Comparison of ENCODE assay signal across 1 cellular context in genomic region chr6:119312875-119313338, GRCh38.
TF ChIP-seq lines count a peak whose summit lies in the region.

No MANE protein-coding gene starts in this region.

TF ChIP-seq in GM23338, 12 proteins besides CTCF, POLR2A, EP300 and RAD21 (continued from another document):
- TF ChIP-seq ETS1 (IDR thresholded peaks at IDR 0.05), result no peak
- TF ChIP-seq EZH2 (IDR thresholded peaks at IDR 0.05; ENCODE audit: low read depth, unreplicated experiment), result no peak
- TF ChIP-seq, protein P1, sequence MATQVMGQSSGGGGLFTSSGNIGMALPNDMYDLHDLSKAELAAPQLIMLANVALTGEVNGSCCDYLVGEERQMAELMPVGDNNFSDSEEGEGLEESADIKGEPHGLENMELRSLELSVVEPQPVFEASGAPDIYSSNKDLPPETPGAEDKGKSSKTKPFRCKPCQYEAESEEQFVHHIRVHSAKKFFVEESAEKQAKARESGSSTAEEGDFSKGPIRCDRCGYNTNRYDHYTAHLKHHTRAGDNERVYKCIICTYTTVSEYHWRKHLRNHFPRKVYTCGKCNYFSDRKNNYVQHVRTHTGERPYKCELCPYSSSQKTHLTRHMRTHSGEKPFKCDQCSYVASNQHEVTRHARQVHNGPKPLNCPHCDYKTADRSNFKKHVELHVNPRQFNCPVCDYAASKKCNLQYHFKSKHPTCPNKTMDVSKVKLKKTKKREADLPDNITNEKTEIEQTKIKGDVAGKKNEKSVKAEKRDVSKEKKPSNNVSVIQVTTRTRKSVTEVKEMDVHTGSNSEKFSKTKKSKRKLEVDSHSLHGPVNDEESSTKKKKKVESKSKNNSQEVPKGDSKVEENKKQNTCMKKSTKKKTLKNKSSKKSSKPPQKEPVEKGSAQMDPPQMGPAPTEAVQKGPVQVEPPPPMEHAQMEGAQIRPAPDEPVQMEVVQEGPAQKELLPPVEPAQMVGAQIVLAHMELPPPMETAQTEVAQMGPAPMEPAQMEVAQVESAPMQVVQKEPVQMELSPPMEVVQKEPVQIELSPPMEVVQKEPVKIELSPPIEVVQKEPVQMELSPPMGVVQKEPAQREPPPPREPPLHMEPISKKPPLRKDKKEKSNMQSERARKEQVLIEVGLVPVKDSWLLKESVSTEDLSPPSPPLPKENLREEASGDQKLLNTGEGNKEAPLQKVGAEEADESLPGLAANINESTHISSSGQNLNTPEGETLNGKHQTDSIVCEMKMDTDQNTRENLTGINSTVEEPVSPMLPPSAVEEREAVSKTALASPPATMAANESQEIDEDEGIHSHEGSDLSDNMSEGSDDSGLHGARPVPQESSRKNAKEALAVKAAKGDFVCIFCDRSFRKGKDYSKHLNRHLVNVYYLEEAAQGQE (IDR thresholded peaks at IDR 0.05; ENCODE audit: unreplicated experiment), result no peak
- TF ChIP-seq POLR2AphosphoS5 (IDR thresholded peaks at IDR 0.05; ENCODE audit: low read depth), result no peak
